Comparison of ENCODE assay signal across 12 cellular contexts in the genomic region with DNA sequence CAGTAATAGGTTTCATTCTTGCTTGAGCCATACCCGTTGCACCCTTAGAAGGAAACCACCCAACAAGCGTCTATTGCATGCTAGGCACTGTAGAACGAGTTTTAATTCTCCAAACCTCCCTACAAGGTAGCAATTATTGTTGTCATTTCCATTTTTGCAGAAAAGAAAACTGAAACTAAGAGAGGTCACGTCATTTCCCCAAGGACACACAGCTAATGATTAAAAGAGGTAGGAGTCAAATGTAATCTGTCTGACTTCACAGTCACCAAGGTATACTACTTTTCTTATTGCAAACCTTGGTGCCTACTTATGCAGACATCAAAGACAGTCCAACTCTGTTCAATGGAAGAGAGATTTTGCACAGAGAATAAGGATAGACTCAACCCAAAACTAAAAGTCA. TPM values are rescaled to one million over a fixed set of nuclear protein-coding genes. Genes with fewer than 3 reads are reported as not detected.
DNase-seq lines count a peak whose midpoint lies in the region; ATAC-seq and TF ChIP-seq lines count a peak whose summit lies in the region.
"Had no signal": no experiment of that assay in that cellular context is flagged by ENCODE, and none has a peak within 500 bp of the region (broad histone marks: within the 10 kb centered on the region; RNA-seq: fewer than 3 reads in every experiment).

No MANE protein-coding gene starts in this region.

- H3K4me3 Mint-ChIP-seq in activated T-helper 17 cell treated with anti-CD3 and anti-CD28 coated beads, Interleukin-2, amount 50 U/mL, for 72 hours = peak overlapping the region; percentile 35
- H3K4me3 Mint-ChIP-seq in glutamatergic neuron (ENCODE audit: unreplicated experiment) = no peak overlapping the region
- H3K4me3 Mint-ChIP-seq: neural progenitor cell, T-cell had no signal

- H3K9me3 Mint-ChIP-seq in activated T-helper 17 cell treated with anti-CD3 and anti-CD28 coated beads, Interleukin-2, amount 50 U/mL, for 72 hours = no peaks in the 10 kb centered on the region
- H3K9me3 Mint-ChIP-seq in glutamatergic neuron (ENCODE audit: unreplicated experiment) = no peaks in the 10 kb centered on the region
- H3K9me3 Mint-ChIP-seq: neural progenitor cell had no signal

- DNase-seq in activated CD4-positive, alpha-beta T cell treated with anti-CD3 and anti-CD28 coated beads for 48 hours = no peak
- DNase-seq in SW480 (ENCODE audit: low spot score) (no peak), glutamatergic neuron (no peak), inferior parietal cortex (ENCODE audit: extremely low spot score) (no peak)
- DNase-seq: GOT3, NCI-H82, T-cell had no signal

- H3K4me1 Mint-ChIP-seq in activated T-helper 17 cell treated with anti-CD3 and anti-CD28 coated beads, Interleukin-2, amount 50 U/mL, for 72 hours = peaks cover 12% of the 10 kb centered on the region
- no peaks in the 10 kb centered on the region for H3K4me1 Mint-ChIP-seq in glutamatergic neuron (ENCODE audit: low read depth, unreplicated experiment)
- H3K4me1 Mint-ChIP-seq: neural progenitor cell had no signal

- peaks cover 27% of the 10 kb centered on the region for H3K27me3 Mint-ChIP-seq in activated T-helper 17 cell treated with anti-CD3 and anti-CD28 coated beads, Interleukin-2, amount 50 U/mL, for 72 hours
- H3K27me3 Mint-ChIP-seq in glutamatergic neuron (ENCODE audit: unreplicated experiment) = no peaks in the 10 kb centered on the region

- H3K27ac Mint-ChIP-seq in activated T-helper 17 cell treated with anti-CD3 and anti-CD28 coated beads, Interleukin-2, amount 50 U/mL, for 72 hours = no peak overlapping the region
- no peak overlapping the region for H3K27ac Mint-ChIP-seq in glutamatergic neuron (ENCODE audit: unreplicated experiment)
- H3K27ac Mint-ChIP-seq: neural progenitor cell, T-cell had no signal

- no peak for TF ChIP-seq CTCF in glutamatergic neuron (IDR thresholded peaks at IDR 0.05; ENCODE audit: partially characterized antibody, unreplicated experiment)

- H3K36me3 Mint-ChIP-seq in activated T-helper 17 cell treated with anti-CD3 and anti-CD28 coated beads, Interleukin-2, amount 50 U/mL, for 72 hours (ENCODE audit: low read depth) = no peaks in the 10 kb centered on the region
- H3K36me3 Mint-ChIP-seq in glutamatergic neuron (ENCODE audit: unreplicated experiment) = no peaks in the 10 kb centered on the region
- H3K36me3 Mint-ChIP-seq: neural progenitor cell, T-cell had no signal

- ATAC-seq in GM18868 (IDR thresholded peaks at IDR 0.05; ENCODE audit: unreplicated experiment) = peak; percentile 84
- peak; percentile 95 for ATAC-seq in GM21515 (IDR thresholded peaks at IDR 0.05; ENCODE audit: unreplicated experiment)
- peak; percentile 90 for ATAC-seq in HG03066 (IDR thresholded peaks at IDR 0.05; ENCODE audit: low read depth, unreplicated experiment)
- ATAC-seq in activated T-helper 17 cell treated with anti-CD3 and anti-CD28 coated beads, Interleukin-2, amount 50 U/mL, for 72 hours (replicated peaks) = peak; percentile 64
- ATAC-seq: T-cell had no signal

RNA-seq across cellular contexts. Expression of gene C1QL3, which starts 49.1 kb away (rescaled TPM):
- total RNA-seq in activated T-helper 17 cell treated with anti-CD3 and anti-CD28 coated beads, Interleukin-2, amount 50 U/mL, for 72 hours = under 1 TPM in 1 of 2 donors, not detected in 1; 0.13 TPM
- total RNA-seq in glutamatergic neuron (ENCODE audit: unreplicated experiment) = not detected
- total RNA-seq: T-cell had no signal
